18 cellular contexts compared by ENCODE assay signal in genomic region chr22:48182036-48182435, GRCh38.
DNase-seq lines count a peak whose midpoint lies in the region; ATAC-seq and TF ChIP-seq lines count a peak whose summit lies in the region.
"Had no signal": no experiment of that assay in that cellular context is flagged by ENCODE, and none has a peak within 500 bp of the region (broad histone marks: within the 10 kb centered on the region; RNA-seq: fewer than 3 reads in every experiment).

No MANE protein-coding gene starts in this region.

- H2BK12ac ChIP-seq in H9 (ENCODE audit: insufficient read length, low read depth, low read length) = no peak overlapping the region
- no peak overlapping the region for H2BK12ac ChIP-seq in neuronal stem cell (ENCODE audit: low read length)

- H3K4ac ChIP-seq in H9 (ENCODE audit: low read depth, low read length) (no peak overlapping the region), neuronal stem cell (ENCODE audit: low read length) (no peak overlapping the region)

- H3K56ac ChIP-seq in H9 (ENCODE audit: insufficient read length, low read depth, low read length) = no peak overlapping the region

- H2BK15ac ChIP-seq in H9 (ENCODE audit: low read depth, low read length) (no peak overlapping the region), neuronal stem cell (ENCODE audit: low read length) (no peak overlapping the region)

- H3K23ac ChIP-seq in H9 (ENCODE audit: insufficient read length, low read depth, low read length) (no peak overlapping the region), neuronal stem cell (ENCODE audit: low read depth, low read length, poor library complexity) (peak overlapping the region; percentile 56)

- H3K79me2 ChIP-seq in H9 (ENCODE audit: insufficient read depth, low read length) = no peaks in the 10 kb centered on the region

- H3K79me1 ChIP-seq in H9 (ENCODE audit: insufficient read depth, low read depth, low read length, poor library complexity, severe bottlenecking) (no peaks in the 10 kb centered on the region), neuronal stem cell (ENCODE audit: low read depth, low read length) (no peaks in the 10 kb centered on the region)

- no peak overlapping the region for H3T11ph ChIP-seq in H9 (ENCODE audit: low read length)

- no peaks in the 10 kb centered on the region for H3K9me3 ChIP-seq in H9 (ENCODE audit: control insufficient read depth, low read depth, low read length)
- peaks cover 0 to 2% of the 10 kb centered on the region in 2 donors for H3K9me3 ChIP-seq in neuronal stem cell (replicated peaks in 1 of 2; ENCODE audit: control insufficient read depth in 2 of 2, insufficient read depth in 1 of 2, low read depth in 1 of 2, low read length in 2 of 2)
- H3K9me3 ChIP-seq: HAP-1 had no signal

- no peaks in the 10 kb centered on the region for H3K36me3 Mint-ChIP-seq in H9 (ENCODE audit: insufficient read depth in 1 of 3, low read depth in 3 of 3)
- H3K36me3 Mint-ChIP-seq: CD4-positive, alpha-beta memory T cell had no signal

- H3K23me2 ChIP-seq in H9 (ENCODE audit: insufficient read length, low read depth, low read length, poor library complexity, severe bottlenecking) = no peaks in the 10 kb centered on the region

- H2AK5ac ChIP-seq in H9 (ENCODE audit: insufficient read length, low read length) (no peak overlapping the region), neuronal stem cell (ENCODE audit: low read depth, low read length) (peak overlapping the region; percentile 10)

- H3K9ac ChIP-seq in H9 (ENCODE audit: extremely low read depth, insufficient read length, low read length) (no peak overlapping the region), neuronal stem cell (ENCODE audit: low read depth, low read length, poor library complexity) (no peak overlapping the region)

- H2BK120ac ChIP-seq in H9 (ENCODE audit: low read depth, low read length, poor library complexity, severe bottlenecking) (no peak overlapping the region), neuronal stem cell (ENCODE audit: low read depth, low read length) (no peak overlapping the region)

- no peak for ATAC-seq in left lobe of liver
- ATAC-seq: GM23338 had no signal

- H3K27ac Mint-ChIP-seq in H9 = no peak overlapping the region
- H3K27ac Mint-ChIP-seq: CD4-positive, alpha-beta memory T cell; GM23338; HFFc6 had no signal

- H4K91ac ChIP-seq in H9 (ENCODE audit: insufficient read length, low read depth, low read length) = no peak overlapping the region
- no peak overlapping the region for H4K91ac ChIP-seq in neuronal stem cell (ENCODE audit: low read depth, low read length, poor library complexity)

- H3K4me2 ChIP-seq in H9 (ENCODE audit: insufficient read depth, insufficient read length, low read length) (no peak overlapping the region), neuronal stem cell (ENCODE audit: insufficient read depth, low read length, poor library complexity, severe bottlenecking) (no peak overlapping the region)
- H3K4me2 ChIP-seq: GM23338 had no signal

- no peak overlapping the region for H4K8ac ChIP-seq in H9 (replicated peaks; ENCODE audit: insufficient read length, low read depth, low read length)
- H4K8ac ChIP-seq in neuronal stem cell (ENCODE audit: low read depth, low read length) = no peak overlapping the region

- H3K4me3 Mint-ChIP-seq in H9 = no peak overlapping the region
- H3K4me3 Mint-ChIP-seq: CD4-positive, alpha-beta memory T cell; GM23338; HFFc6 had no signal

- no CpG with 5 or more reads among the region's 5 CpGs for WGBS in H9 (ENCODE audit: extremely low coverage, insufficient read length, low lambda C conversion rate)
- no CpG with 5 or more reads among the region's 5 CpGs for WGBS in neuronal stem cell (ENCODE audit: extremely low coverage in 2 of 2, insufficient read length in 2 of 2, insufficient replicate concordance in 1 of 2), 2 donors

- H3K27me3 ChIP-seq in H9 (ENCODE audit: insufficient read depth, low read length) (no peaks in the 10 kb centered on the region), neuronal stem cell (ENCODE audit: control insufficient read depth in 3 of 3, insufficient read depth in 3 of 3, low read depth in 1 of 3, low read length in 3 of 3) (no peaks in the 10 kb centered on the region)

- no peak overlapping the region for H3K18ac ChIP-seq in H9 (ENCODE audit: insufficient read length, low read depth, low read length)
- peak overlapping the region; percentile 7 for H3K18ac ChIP-seq in neuronal stem cell (ENCODE audit: low read length)

- H3K4me3 ChIP-seq in coronary artery (no peak overlapping the region), neuronal stem cell (ENCODE audit: low read length in 2 of 2) (no peak overlapping the region)
- H3K4me3 ChIP-seq: GM23338, HAP-1 had no signal

- H3K14ac ChIP-seq in H9 (ENCODE audit: insufficient read depth, low read length) = no peak overlapping the region
- no peak overlapping the region for H3K14ac ChIP-seq in neuronal stem cell (ENCODE audit: low read length)

- H2BK20ac ChIP-seq in H9 (ENCODE audit: low read depth, low read length, poor library complexity, severe bottlenecking) = no peak overlapping the region

- H2BK5ac ChIP-seq in H9 (ENCODE audit: insufficient read length, low read length) (no peak overlapping the region), neuronal stem cell (ENCODE audit: low read length) (no peak overlapping the region)

- TF ChIP-seq CTCF in H9 (conservative IDR thresholded peaks at IDR 0.05) (no peak), coronary artery (IDR thresholded peaks at IDR 0.05) (no peak), GM20000 (IDR thresholded peaks at IDR 0.05; ENCODE audit: extremely low read depth, missing control alignments) (no peak)

- peaks cover 4% of the 10 kb centered on the region for H3K27me3 Mint-ChIP-seq in H9 (ENCODE audit: low read depth)

- H3K27ac ChIP-seq in H9 (ENCODE audit: insufficient read length, low read depth, low read length) (no peak overlapping the region), coronary artery (no peak overlapping the region), neuronal stem cell (replicated peaks; ENCODE audit: low read length) (no peak overlapping the region)

- H2AFZ ChIP-seq in H9 (ENCODE audit: low read length) (no peak overlapping the region), neuronal stem cell (ENCODE audit: low read length) (no peak overlapping the region)
- H2AFZ ChIP-seq: GM23338 had no signal

- H4K20me1 ChIP-seq in H9 (ENCODE audit: control insufficient read depth, insufficient read depth, insufficient read length) = no peaks in the 10 kb centered on the region

- no peak overlapping the region for H4K5ac ChIP-seq in H9 (ENCODE audit: insufficient read length, low read depth, low read length)

- peaks cover 5 to 7% of the 10 kb centered on the region in 2 experiments; a peak in 3 of 4 replicates for H3K4me1 Mint-ChIP-seq in H9
- H3K4me1 Mint-ChIP-seq: GM23338 had no signal

- H3K9me3 Mint-ChIP-seq in H9 = no peaks in the 10 kb centered on the region; a peak in 1 of 5 replicates
- H3K9me3 Mint-ChIP-seq: GM23338 had no signal

- no peaks in the 10 kb centered on the region; the same call in 1 of the 2 replicates for H3K4me1 ChIP-seq in H9 (ENCODE audit: insufficient read depth, low read length)
- peaks cover 0 to 7% of the 10 kb centered on the region in 2 donors for H3K4me1 ChIP-seq in neuronal stem cell (ENCODE audit: control insufficient read depth in 2 of 2, insufficient read depth in 1 of 2, low read depth in 1 of 2, low read length in 2 of 2)
- H3K4me1 ChIP-seq: HAP-1 had no signal

- peak; percentile 18 for DNase-seq in H9
- peak; percentile 36 for DNase-seq in coronary artery (ENCODE audit: low spot score)
- peak; percentile 38 for DNase-seq in left lobe of liver (ENCODE audit: low spot score)
- no peak for DNase-seq in neuronal stem cell (ENCODE audit: low spot score)
- DNase-seq in GM20000 (ENCODE audit: low spot score) = no peak
- no peak for DNase-seq in NCI-H2107 treated with DMSO at 0.1 percent for 48 hours (lab: John Stamatoyannopoulos, UW; ENCODE audit: unreplicated experiment)
- no peak for DNase-seq in NCI-H1105 treated with DMSO at 0.1 percent for 48 hours (lab: John Stamatoyannopoulos, UW)
- DNase-seq in SK-N-DZ (ENCODE audit: low spot score) = no peak
- DNase-seq: C1 segment of cervical spinal cord; Calu3; CD4-positive, alpha-beta memory T cell; COR-L47; DMS53; DMS79 treated with DMSO at 0.1 percent for 48 hours; GF-D8; HFFc6 had no signal

- no peaks in the 10 kb centered on the region for H3K36me3 ChIP-seq in neuronal stem cell (replicated peaks in 1 of 2; ENCODE audit: control insufficient read depth in 2 of 2, insufficient read depth in 2 of 2, low read length in 2 of 2)
- H3K36me3 ChIP-seq: HAP-1 had no signal

Comparison
In these comparisons a context has a peak if more than half of its experiments do, and no peak if none do; other contexts are left out.
1. DNase-seq: peak in H9 (single experiment), coronary artery (single experiment) and left lobe of liver (single experiment); none in neuronal stem cell (single experiment), GM20000 (single experiment), NCI-H2107 treated with DMSO at 0.1 percent for 48 hours (single experiment), NCI-H1105 treated with DMSO at 0.1 percent for 48 hours (single experiment) and SK-N-DZ (single experiment).